ENCODE assay signal across 27 cellular contexts in genomic region chr10:98528785-98529183, GRCh38.
"Had no signal": no experiment of that assay in that cellular context is flagged by ENCODE, and none has a peak within 500 bp of the region (broad histone marks: within the 10 kb centered on the region; RNA-seq: fewer than 3 reads in every experiment).

No MANE protein-coding gene starts in this region.

- H3K27me3 ChIP-seq: colonic mucosa, hepatocyte, pancreas, sigmoid colon, stomach, suprapubic skin, tibial artery, upper lobe of right lung had no signal

- H3K4me3 ChIP-seq: colonic mucosa, hepatocyte, pancreas, psoas muscle, sigmoid colon, stomach, suprapubic skin, tibial artery, upper lobe of right lung had no signal

- H3K4me3 Mint-ChIP-seq: activated CD4-positive, alpha-beta T cell treated with anti-CD3 and anti-CD28 coated beads for 36 hours; activated CD8-positive, alpha-beta memory T cell treated with anti-CD3 and anti-CD28 coated beads, Interleukin-2, amount 10 ng/mL, durations not matched to agents 7 days and 5 days; activated CD8-positive, alpha-beta T cell treated with anti-CD3 and anti-CD28 coated beads, Interleukin-2, amount 10 ng/mL, durations not matched to agents 7 days and 5 days; activated naive CD4-positive, alpha-beta T cell treated with anti-CD3 and anti-CD28 coated beads, Interleukin-2, amount 50 U/mL, for 24 hours; nephron; stimulated activated naive B cell treated with anti-CD40 and anti-IgM and Interleukin-4, amounts not matched to agents 10 μg/mL and 1 μg/mL and 100 μg/mL, for 72 hours; T-helper 2 cell treated with Interferon-gamma antibody and Interleukin-4, amounts not matched to agents 5 μg/mL and 100 μg/mL, for 36 hours had no signal

- H2AFZ ChIP-seq: hepatocyte had no signal

- H3K27ac Mint-ChIP-seq: activated CD4-positive, alpha-beta T cell treated with anti-CD3 and anti-CD28 coated beads for 36 hours; activated CD8-positive, alpha-beta memory T cell treated with anti-CD3 and anti-CD28 coated beads, Interleukin-2, amount 10 ng/mL, durations not matched to agents 7 days and 5 days; activated CD8-positive, alpha-beta T cell treated with anti-CD3 and anti-CD28 coated beads, Interleukin-2, amount 10 ng/mL, durations not matched to agents 7 days and 5 days; activated naive CD4-positive, alpha-beta T cell treated with anti-CD3 and anti-CD28 coated beads, Interleukin-2, amount 50 U/mL, for 24 hours; activated T-helper 2 cell treated with anti-CD3 and anti-CD28 coated beads, Interferon-gamma antibody, Interleukin-2, Interleukin-4, amounts not matched to agents 10 μg/mL and 5 μg/mL and 100 μg/mL, durations not matched to agents 14 hours and 24 hours and 36 hours; nephron; stimulated activated naive B cell treated with anti-CD40 and anti-IgM and Interleukin-4, amounts not matched to agents 10 μg/mL and 1 μg/mL and 100 μg/mL, for 72 hours; T-helper 2 cell treated with Interferon-gamma antibody and Interleukin-4, amounts not matched to agents 5 μg/mL and 100 μg/mL, for 36 hours had no signal

- DNase-seq: activated CD4-positive, alpha-beta T cell treated with anti-CD3 and anti-CD28 coated beads for 36 hours; activated CD4-positive, CD25-positive, alpha-beta regulatory T cell; activated CD8-positive, alpha-beta memory T cell treated with anti-CD3 and anti-CD28 coated beads, Interleukin-2, amount 10 ng/mL, durations not matched to agents 7 days and 5 days; activated CD8-positive, alpha-beta T cell treated with anti-CD3 and anti-CD28 coated beads, Interleukin-2, amount 10 ng/mL, durations not matched to agents 7 days and 5 days; activated T-cell treated with anti-CD3 and anti-CD28 coated beads, Interleukin-2, amount 50 U/mL, for 48 hours; cerebellar nuclear complex; colonic mucosa; effector CD8-positive, alpha-beta T cell; left cardiac atrium; left ventricle myocardium superior; pancreas; psoas muscle; sigmoid colon; small intestine; stimulated activated CD4-positive, alpha-beta T cell treated with anti-CD3 and anti-CD28 coated beads, Interleukin-2, amount 100 ng/mL, for 24 hours; stimulated activated naive B cell treated with anti-CD40 and anti-IgM and Interleukin-4, amounts not matched to agents 10 μg/mL and 1 μg/mL and 100 μg/mL, for 72 hours; stomach; T-helper 1 cell; tibial artery; upper lobe of right lung had no signal

- H3K4me1 Mint-ChIP-seq: activated CD4-positive, alpha-beta T cell treated with anti-CD3 and anti-CD28 coated beads for 36 hours; activated CD8-positive, alpha-beta memory T cell treated with anti-CD3 and anti-CD28 coated beads, Interleukin-2, amount 10 ng/mL, durations not matched to agents 7 days and 5 days; activated naive CD4-positive, alpha-beta T cell treated with anti-CD3 and anti-CD28 coated beads, Interleukin-2, amount 50 U/mL, for 24 hours; stimulated activated naive B cell treated with anti-CD40 and anti-IgM and Interleukin-4, amounts not matched to agents 10 μg/mL and 1 μg/mL and 100 μg/mL, for 72 hours had no signal

- H3K4me2 ChIP-seq: hepatocyte had no signal

- H3K27ac ChIP-seq: colonic mucosa, hepatocyte, neutrophil, pancreas, psoas muscle, sigmoid colon, stomach, suprapubic skin, tibial artery, upper lobe of right lung had no signal

- H3K4me1 ChIP-seq: colonic mucosa, pancreas, psoas muscle, suprapubic skin, tibial artery, upper lobe of right lung had no signal

- H3K36me3 Mint-ChIP-seq: activated CD8-positive, alpha-beta memory T cell treated with anti-CD3 and anti-CD28 coated beads, Interleukin-2, amount 10 ng/mL, durations not matched to agents 7 days and 5 days; activated naive CD4-positive, alpha-beta T cell treated with anti-CD3 and anti-CD28 coated beads, Interleukin-2, amount 50 U/mL, for 24 hours; stimulated activated naive B cell treated with anti-CD40 and anti-IgM and Interleukin-4, amounts not matched to agents 10 μg/mL and 1 μg/mL and 100 μg/mL, for 72 hours had no signal

- H3K27me3 Mint-ChIP-seq: stimulated activated naive B cell treated with anti-CD40 and anti-IgM and Interleukin-4, amounts not matched to agents 10 μg/mL and 1 μg/mL and 100 μg/mL, for 72 hours had no signal

- H3K9me3 Mint-ChIP-seq: activated naive CD4-positive, alpha-beta T cell treated with anti-CD3 and anti-CD28 coated beads, Interleukin-2, amount 50 U/mL, for 24 hours; activated T-helper 2 cell treated with anti-CD3 and anti-CD28 coated beads, Interferon-gamma antibody, Interleukin-2, Interleukin-4, amounts not matched to agents 10 μg/mL and 5 μg/mL and 100 μg/mL, durations not matched to agents 14 hours and 24 hours and 36 hours; nephron; stimulated activated naive B cell treated with anti-CD40 and anti-IgM and Interleukin-4, amounts not matched to agents 10 μg/mL and 1 μg/mL and 100 μg/mL, for 72 hours; T-helper 2 cell treated with Interferon-gamma antibody and Interleukin-4, amounts not matched to agents 5 μg/mL and 100 μg/mL, for 36 hours had no signal

- H3K36me3 ChIP-seq: colonic mucosa, neutrophil, pancreas, sigmoid colon, stomach, suprapubic skin, tibial artery, upper lobe of right lung had no signal

- H3K9me3 ChIP-seq: colonic mucosa, neutrophil, pancreas, psoas muscle, sigmoid colon, stomach, suprapubic skin, tibial artery, upper lobe of right lung had no signal

- ATAC-seq: activated CD4-positive, alpha-beta T cell treated with anti-CD3 and anti-CD28 coated beads for 36 hours; activated CD8-positive, alpha-beta memory T cell treated with anti-CD3 and anti-CD28 coated beads, Interleukin-2, amount 10 ng/mL, durations not matched to agents 7 days and 5 days; activated CD8-positive, alpha-beta T cell treated with anti-CD3 and anti-CD28 coated beads, Interleukin-2, amount 10 ng/mL, durations not matched to agents 7 days and 5 days; left cardiac atrium; left ventricle myocardium superior; pancreas; psoas muscle; stimulated activated naive B cell treated with anti-CD40 and anti-IgM and Interleukin-4, amounts not matched to agents 10 μg/mL and 1 μg/mL and 100 μg/mL, for 72 hours; upper lobe of right lung had no signal

- H3K79me2 ChIP-seq: hepatocyte had no signal
